Comparison of ENCODE assay signal across 19 cellular contexts in genomic region chr2:185859506-185859905, GRCh38.
"Had no signal": no experiment of that assay in that cellular context is flagged by ENCODE, and none has a peak within 500 bp of the region (broad histone marks: within the 10 kb centered on the region; RNA-seq: fewer than 3 reads in every experiment).

No MANE protein-coding gene starts in this region.

- ATAC-seq: activated T-helper 17 cell treated with anti-CD3 and anti-CD28 coated beads, Interleukin-2, amount 50 U/mL, for 72 hours; heart right ventricle; left colon; naive thymus-derived CD4-positive, alpha-beta T cell; SK-N-SH treated with all-trans-retinoic acid at 6 μM for 48 hours; T-cell had no signal

- DNase-seq: activated CD4-positive, CD25-positive, alpha-beta regulatory T cell treated with anti-CD3 and anti-CD28 coated beads, Interleukin-2, amount 50 U/mL, for 72 hours; activated naive CD4-positive, alpha-beta T cell; activated naive CD8-positive, alpha-beta T cell treated with anti-CD3 and anti-CD28 coated beads for 36 hours; activated T-cell treated with anti-CD3 and anti-CD28 coated beads, Interleukin-2, amount 50 U/mL, for 1 hour; amygdala; effector CD4-positive, alpha-beta T cell; heart right ventricle; left colon; mesendoderm; naive thymus-derived CD4-positive, alpha-beta T cell; retina; sigmoid colon; stimulated activated CD4-positive, alpha-beta T cell treated with anti-CD3 and anti-CD28 coated beads, Interleukin-4, amount 100 ng/mL, for 1 hour; stimulated activated naive CD4-positive, alpha-beta T cell treated with Interleukin-2 at 50 U/mL for 16 hours; T-cell; upper lobe of left lung; WERI-Rb-1 had no signal
